Comparison of ENCODE assay signal across 9 cellular contexts in the genomic region with DNA sequence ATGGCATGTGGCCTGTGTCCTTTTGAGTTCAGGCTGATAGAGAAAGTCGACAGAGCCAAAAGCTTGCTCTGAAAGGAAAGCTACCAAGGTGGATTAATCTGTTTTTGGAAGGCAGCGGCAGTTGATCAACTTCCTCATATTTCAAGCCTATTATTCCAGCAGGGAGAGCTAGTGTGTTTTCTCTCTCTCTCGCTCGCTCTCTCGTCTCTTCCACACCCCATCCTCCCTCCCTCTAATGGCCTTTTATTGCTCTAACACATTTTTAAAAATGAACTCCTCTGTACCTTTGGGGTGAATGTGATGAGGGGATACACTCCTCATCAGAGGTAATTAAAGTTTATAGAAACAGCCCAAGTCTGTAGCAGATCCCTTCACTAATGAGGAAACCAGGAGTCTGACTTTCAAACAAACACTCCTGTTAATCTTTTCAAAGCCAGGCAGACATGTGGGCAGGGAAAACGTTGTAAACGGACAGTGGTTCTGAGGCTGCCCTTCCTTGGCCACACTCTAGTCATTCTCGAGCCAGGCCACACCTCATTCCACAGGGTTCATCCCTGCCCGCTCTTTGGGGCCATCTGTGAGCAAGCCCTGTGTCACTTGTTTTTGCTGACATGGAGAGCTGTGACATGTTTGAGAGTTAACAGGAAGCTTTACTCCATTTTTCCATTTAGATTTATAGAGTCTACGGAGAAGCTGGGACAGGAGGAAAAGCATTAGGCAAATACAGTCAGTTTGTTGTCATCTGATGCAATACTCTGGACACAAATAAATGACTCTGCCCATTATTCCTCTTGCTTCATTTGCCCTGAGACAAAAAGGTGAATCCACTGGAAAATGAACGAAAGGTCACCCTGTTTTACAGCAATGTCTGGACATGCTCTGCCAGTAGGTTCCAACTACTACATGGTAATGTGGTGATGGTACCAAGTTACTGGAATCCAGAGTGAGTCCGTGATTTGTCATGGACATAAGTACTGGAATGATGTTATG.
DNase-seq lines count a peak whose midpoint lies in the region; ATAC-seq lines count a peak whose summit lies in the region.
"Had no signal": no experiment of that assay in that cellular context is flagged by ENCODE, and none has a peak within 500 bp of the region (broad histone marks: within the 10 kb centered on the region; RNA-seq: fewer than 3 reads in every experiment).

No MANE protein-coding gene starts in this region.

- ATAC-seq in GM21367 (IDR thresholded peaks at IDR 0.05; ENCODE audit: unreplicated experiment) (no peak), GM21528 (IDR thresholded peaks at IDR 0.05; ENCODE audit: low FRiP score, unreplicated experiment) (no peak)

- DNase-seq in GM03348 (ENCODE audit: low spot score) (peak; percentile 67), RPMI7951 (ENCODE audit: low read depth) (peak; percentile 74), fibroblast of the conjunctiva (ENCODE audit: low read depth) (peak; percentile 64), retina (peak; percentile 35), DMS 273 (lab: John Stamatoyannopoulos, UW; ENCODE audit: unreplicated experiment) (no peak), HK-2 (ENCODE audit: unreplicated experiment) (no peak)
- DNase-seq: activated CD4-positive, alpha-beta T cell treated with anti-CD3 and anti-CD28 coated beads, Interleukin-2, amount 10 ng/mL, durations not matched to agents 7 days and 5 days had no signal

Comparison
In these comparisons a context has a peak if more than half of its experiments do, and no peak if none do; other contexts are left out.
1. DNase-seq: peak in GM03348 (single experiment), RPMI7951 (single experiment), fibroblast of the conjunctiva (single experiment) and retina (single experiment); none in DMS 273 (single experiment) and HK-2 (single experiment).